In genomic region chr11:107565955-107566501, GRCh38 we compare ENCODE assay signal across 8 cellular contexts. TPM values are rescaled to one million over a fixed set of nuclear protein-coding genes. Genes with fewer than 3 reads are reported as not detected.
DNase-seq lines count a peak whose midpoint lies in the region; ATAC-seq and TF ChIP-seq lines count a peak whose summit lies in the region.
"Not testable (repeated sequence)": the region's sequence is repeated elsewhere in the genome, so short reads cannot be mapped to it uniquely, and the experiment has no call there.

No MANE protein-coding gene starts in this region.

- H3K27me3 Mint-ChIP-seq in activated T-cell treated with anti-CD3 and anti-CD28 coated beads, Interleukin-2, amount 50 U/mL, for 4 hours (ENCODE audit: low read depth); neural progenitor cell (ENCODE audit: insufficient read depth, low read depth): not testable (repeated sequence)

- H4K20me1 ChIP-seq in OCI-LY1 (ENCODE audit: insufficient read depth, low read length); neural progenitor cell (ENCODE audit: low read depth): not testable (repeated sequence)

- peaks cover 45% of the 10 kb centered on the region for H3K4me1 ChIP-seq in OCI-LY1 (ENCODE audit: insufficient read depth, low read length, severe bottlenecking)
- H3K4me1 ChIP-seq in neural progenitor cell; thymus (ENCODE audit: control insufficient read depth, insufficient read depth, low read length): not testable (repeated sequence)

- H3K9me3 Mint-ChIP-seq in activated T-cell treated with anti-CD3 and anti-CD28 coated beads, Interleukin-2, amount 50 U/mL, for 4 hours; neural progenitor cell: not testable (repeated sequence)

- H3K9me3 ChIP-seq in OCI-LY1 (ENCODE audit: low read length); iPS-18c (ENCODE audit: control insufficient read depth, insufficient read depth, low read length); neural progenitor cell (ENCODE audit: low read depth); thymus (ENCODE audit: control insufficient read depth): not testable (repeated sequence)

- not testable (repeated sequence) for H3F3A ChIP-seq in OCI-LY1 (ENCODE audit: insufficient read depth, low read length); neural progenitor cell (ENCODE audit: low read depth)

- peak overlapping the region; percentile 90 for H3K4me3 ChIP-seq in OCI-LY1 (ENCODE audit: low read depth, low read length, poor library complexity, severe bottlenecking)
- peak overlapping the region; percentile 62 to 99 (median 85) for H3K4me3 ChIP-seq in dorsolateral prefrontal cortex
- H3K4me3 ChIP-seq in iPS-18c (ENCODE audit: insufficient read depth, low read depth, low read length), result peak overlapping the region; percentile 75; the same call in 1 of the 2 replicates
- peak overlapping the region; percentile 86 for H3K4me3 ChIP-seq in neural progenitor cell
- peak overlapping the region; percentile 86 for H3K4me3 ChIP-seq in thymus (ENCODE audit: low read length)

- H3K27me3 ChIP-seq in OCI-LY1 (ENCODE audit: insufficient read depth, low read length); dorsolateral prefrontal cortex; neural progenitor cell; thymus (ENCODE audit: control insufficient read depth, insufficient read depth): not testable (repeated sequence)

- peak overlapping the region; percentile 84 for H3K9ac ChIP-seq in OCI-LY1 (ENCODE audit: low read length)
- H3K9ac ChIP-seq in neural progenitor cell, result not testable (repeated sequence)

- H3K27ac Mint-ChIP-seq in neural progenitor cell, result peak overlapping the region; percentile 32

- H3K79me2 ChIP-seq in OCI-LY1 (ENCODE audit: insufficient read depth, low read length) (peaks cover 19% of the 10 kb centered on the region; the same call in 1 of the 2 replicates), neural progenitor cell (ENCODE audit: low read depth) (peaks cover 30% of the 10 kb centered on the region)

- H3K27ac ChIP-seq in OCI-LY1 (ENCODE audit: low read depth, low read length, poor library complexity, severe bottlenecking) (peak overlapping the region; percentile 94), dorsolateral prefrontal cortex (peak overlapping the region; percentile 10 to 95 (median 83)), thymus (ENCODE audit: low read depth) (peak overlapping the region; percentile 96)
- not testable (repeated sequence) for H3K27ac ChIP-seq in neural progenitor cell

- H3K4me1 Mint-ChIP-seq in activated T-cell treated with anti-CD3 and anti-CD28 coated beads, Interleukin-2, amount 50 U/mL, for 4 hours (ENCODE audit: low read depth), result peaks cover 57% of the 10 kb centered on the region
- H3K4me1 Mint-ChIP-seq in neural progenitor cell, result peaks cover 19% of the 10 kb centered on the region

- not testable (repeated sequence) for H3K36me3 Mint-ChIP-seq in activated T-cell treated with anti-CD3 and anti-CD28 coated beads, Interleukin-2, amount 50 U/mL, for 4 hours (ENCODE audit: insufficient read depth); neural progenitor cell

- peak overlapping the region; percentile 92 for H3K4me3 Mint-ChIP-seq in activated T-cell treated with anti-CD3 and anti-CD28 coated beads, Interleukin-2, amount 50 U/mL, for 4 hours
- H3K4me3 Mint-ChIP-seq in neural progenitor cell, result peak overlapping the region; percentile 98

- DNase-seq in EL, result peak; percentile 18
- not testable (repeated sequence) for DNase-seq in activated T-cell treated with anti-CD3 and anti-CD28 coated beads, Interleukin-2, amount 50 U/mL, for 4 hours; dorsolateral prefrontal cortex; neural progenitor cell (ENCODE audit: low spot score)

- not testable (repeated sequence) for TF ChIP-seq CTCF in OCI-LY1 (IDR thresholded peaks at IDR 0.05; ENCODE audit: low read length); neural progenitor cell (IDR thresholded peaks at IDR 0.05)
- peak in 4 of 56 donors; percentile 2 to 10 (median 6) for TF ChIP-seq CTCF in dorsolateral prefrontal cortex (IDR thresholded peaks at IDR 0.05 in 54 of 56, conservative IDR thresholded peaks at IDR 0.05 in 2 of 56; ENCODE audit: low read depth in 1 of 56, partially characterized antibody in 56 of 56)

- not testable (repeated sequence) for H3K36me3 ChIP-seq in OCI-LY1 (ENCODE audit: insufficient read depth, low read length); neural progenitor cell; thymus (ENCODE audit: control insufficient read depth, insufficient read depth)

- H3K9me2 ChIP-seq in OCI-LY1 (ENCODE audit: low read depth, low read length), result not testable (repeated sequence)

- H3K4me2 ChIP-seq in OCI-LY1 (ENCODE audit: low read length), result peak overlapping the region; percentile 91
- H3K4me2 ChIP-seq in neural progenitor cell, result peak overlapping the region; percentile 93

- 65% methylated on average over 9 of the region's 9 CpGs for WGBS in thymus

- peak; percentile 0 for ATAC-seq in HG02852 (IDR thresholded peaks at IDR 0.05; ENCODE audit: unreplicated experiment)
- peak in 1 of 2 donors; percentile 21 for ATAC-seq in activated T-cell treated with anti-CD3 and anti-CD28 coated beads, Interleukin-2, amount 50 U/mL, for 4 hours

- intact Hi-C loops in dorsolateral prefrontal cortex (cut with DNase I), result loop anchor here in 1 of 2 donors (5.0 kb wide), 1 partner anchor 109 kb away; the partner anchor contains the start of gene CWF19L2

- H2AFZ ChIP-seq in OCI-LY1 (ENCODE audit: low read length) (peak overlapping the region; percentile 76; the same call in 1 of the 2 replicates), neural progenitor cell (replicated peaks) (peak overlapping the region; percentile 99)

RNA-seq across cellular contexts. Expression of gene ALKBH8, which starts 0.5 kb away (rescaled TPM):
- 10 to 100 TPM; 17.8 to 22.2 (median 20.8) TPM for total RNA-seq in activated T-cell treated with anti-CD3 and anti-CD28 coated beads, Interleukin-2, amount 50 U/mL, for 4 hours
- total RNA-seq in dorsolateral prefrontal cortex (10 to 100 TPM in 27 of 120 experiments, 1 to 10 TPM in 93; 2.9 to 14.5 (median 8.3) TPM), neural progenitor cell (ENCODE audit: low replicate concordance) (7.0 and 11.8 TPM in 2 replicates)
- polyA plus RNA-seq in thymus, result 6.7 TPM

RNA-seq across cellular contexts. Expression of gene ELMOD1, which starts 24.9 kb away (rescaled TPM):
- total RNA-seq in activated T-cell treated with anti-CD3 and anti-CD28 coated beads, Interleukin-2, amount 50 U/mL, for 4 hours, result not detected
- total RNA-seq in dorsolateral prefrontal cortex (100 to 1,000 TPM in 59 of 120 experiments, 10 to 100 TPM in 61; 25.6 to 132 (median 99.7) TPM), neural progenitor cell (ENCODE audit: low replicate concordance) (0.19 TPM in 1 of 2 replicates, not detected in the other)
- polyA plus RNA-seq in thymus, result 0.34 TPM

Comparison
In these comparisons a context has a peak if more than half of its experiments do, and no peak if none do; other contexts are left out.
1. RNA of gene ELMOD1, which starts 24.9 kb away (total RNA-seq): 25.6 to 132 TPM in dorsolateral prefrontal cortex; not detected in activated T-cell treated with anti-CD3 and anti-CD28 coated beads, Interleukin-2, amount 50 U/mL, for 4 hours and 0.19 TPM in neural progenitor cell; every median in the first group is over 10 times any median in the second.
2. Peak in every context shown above with its lines, with median percentiles within 50 percentile points of each other: H3K4me3 ChIP-seq.